ENCODE assay signal across 23 cellular contexts in genomic region chr5:35095366-35095765, GRCh38. TPM values are rescaled to one million over a fixed set of nuclear protein-coding genes. Genes with fewer than 3 reads are reported as not detected.
DNase-seq lines count a peak whose midpoint lies in the region; ATAC-seq, FAIRE-seq and TF ChIP-seq lines count a peak whose summit lies in the region.
"Had no signal": no experiment of that assay in that cellular context is flagged by ENCODE, and none has a peak within 500 bp of the region (broad histone marks: within the 10 kb centered on the region; RNA-seq: fewer than 3 reads in every experiment).

No MANE protein-coding gene starts in this region.

- H2BK15ac ChIP-seq in H9 (ENCODE audit: low read depth, low read length), result no peak overlapping the region

- H3K9me3 ChIP-seq in hepatocyte (ENCODE audit: low read depth) (no peaks in the 10 kb centered on the region), HepG2 (ENCODE audit: low read length) (no peaks in the 10 kb centered on the region), small intestine (ENCODE audit: control insufficient read depth, low read depth) (no peaks in the 10 kb centered on the region), H9 (ENCODE audit: control insufficient read depth, low read depth, low read length) (no peaks in the 10 kb centered on the region)
- H3K9me3 ChIP-seq: BLaER1 had no signal

- DNase-seq in hepatocyte (ENCODE audit: low spot score) (no peak), HepG2 (ENCODE audit: low spot score) (peak; percentile 32), small intestine (peak; percentile 33), NCI-H187 (lab: John Stamatoyannopoulos, UW) (no peak), H9 (no peak)
- no peak for DNase-seq in activated CD8-positive, alpha-beta T cell treated with anti-CD3 and anti-CD28 coated beads, Interleukin-2, amount 10 ng/mL, durations not matched to agents 7 days and 5 days
- DNase-seq: 8988T; CD4-positive, alpha-beta memory T cell; DMS153; DMS79; GDM1; HFFc6 had no signal

- H3K4ac ChIP-seq in H9 (ENCODE audit: low read depth, low read length), result no peak overlapping the region

- H3K9ac ChIP-seq in HepG2 (ENCODE audit: insufficient read depth, low read depth, low read length) (no peak overlapping the region), H9 (ENCODE audit: extremely low read depth, insufficient read length, low read length) (no peak overlapping the region)
- H3K9ac ChIP-seq: BLaER1 had no signal

- FAIRE-seq in HepG2 (lab: Jason Lieb, UNC) (peak; percentile 12), small intestine (lab: Jason Lieb, UNC) (no peak)
- FAIRE-seq: GM12892, GM18507, H54 had no signal

- H3K4me3 Mint-ChIP-seq in activated CD8-positive, alpha-beta T cell treated with anti-CD3 and anti-CD28 coated beads, Interleukin-2, amount 10 ng/mL, durations not matched to agents 7 days and 5 days, result no peak overlapping the region
- no peak overlapping the region for H3K4me3 Mint-ChIP-seq in H9
- H3K4me3 Mint-ChIP-seq: CD14-positive monocyte; CD4-positive, alpha-beta memory T cell; GM23338; HFFc6 had no signal

- TF ChIP-seq EP300 in HepG2 (IDR thresholded peaks at IDR 0.05; ENCODE audit: low read depth in 2 of 2, low read length in 2 of 2) (no peak), HepG2 (CRISPR knock-in tag; IDR thresholded peaks at IDR 0.05; ENCODE audit: borderline replicate concordance) (no peak)

- no peaks in the 10 kb centered on the region for H3K36me3 Mint-ChIP-seq in activated CD8-positive, alpha-beta T cell treated with anti-CD3 and anti-CD28 coated beads, Interleukin-2, amount 10 ng/mL, durations not matched to agents 7 days and 5 days (ENCODE audit: low read depth)
- peaks cover 0 to 2% (median 0%) of the 10 kb centered on the region in 3 experiments; a peak in 1 of 7 replicates for H3K36me3 Mint-ChIP-seq in H9 (ENCODE audit: insufficient read depth in 1 of 3, low read depth in 3 of 3)
- H3K36me3 Mint-ChIP-seq: CD4-positive, alpha-beta memory T cell had no signal

- H2BK20ac ChIP-seq in H9 (ENCODE audit: low read depth, low read length, poor library complexity, severe bottlenecking), result no peak overlapping the region

- no peak overlapping the region for H3K18ac ChIP-seq in H9 (ENCODE audit: insufficient read length, low read depth, low read length)

- ATAC-seq in HepG2, result peak; percentile 80
- ATAC-seq in activated CD8-positive, alpha-beta T cell treated with anti-CD3 and anti-CD28 coated beads, Interleukin-2, amount 10 ng/mL, durations not matched to agents 7 days and 5 days, result no peak
- ATAC-seq: GM23338, HCT116 had no signal

- CTCF ChIA-PET in HepG2 (lab: Yijun Ruan, JAX; ENCODE audit: low intra/inter-chr PET ratio, low total read pairs), result interaction anchor here (1.3 kb wide), 1 partner anchor 88 kb away, joined by 3 read pairs; no protein-coding TSS in a partner anchor
- CTCF ChIA-PET in activated CD8-positive, alpha-beta T cell treated with anti-CD3 and anti-CD28 coated beads, Interleukin-2, amount 10 ng/mL, durations not matched to agents 7 days and 5 days (lab: Charles Lee), result no interaction called here

- no peak overlapping the region for H3K23ac ChIP-seq in H9 (ENCODE audit: insufficient read length, low read depth, low read length)

- H3K23me2 ChIP-seq in H9 (ENCODE audit: insufficient read length, low read depth, low read length, poor library complexity, severe bottlenecking), result no peaks in the 10 kb centered on the region

- no peaks in the 10 kb centered on the region for H3K9me3 Mint-ChIP-seq in activated CD8-positive, alpha-beta T cell treated with anti-CD3 and anti-CD28 coated beads, Interleukin-2, amount 10 ng/mL, durations not matched to agents 7 days and 5 days (ENCODE audit: insufficient read depth)
- peaks cover 0 to 3% of the 10 kb centered on the region in 2 experiments; a peak in 2 of 5 replicates for H3K9me3 Mint-ChIP-seq in H9
- H3K9me3 Mint-ChIP-seq: CD4-positive, alpha-beta memory T cell; GM23338; HFFc6 had no signal

- POLR2A ChIA-PET in HepG2 (lab: Yijun Ruan, JAX), result no interaction called here
- POLR2A ChIA-PET in activated CD8-positive, alpha-beta T cell treated with anti-CD3 and anti-CD28 coated beads, Interleukin-2, amount 10 ng/mL, durations not matched to agents 7 days and 5 days (lab: Charles Lee), result no interaction called here

- H4K91ac ChIP-seq in H9 (ENCODE audit: insufficient read length, low read depth, low read length), result no peak overlapping the region

- H3K27me3 Mint-ChIP-seq in activated CD8-positive, alpha-beta T cell treated with anti-CD3 and anti-CD28 coated beads, Interleukin-2, amount 10 ng/mL, durations not matched to agents 7 days and 5 days (ENCODE audit: low read depth), result no peaks in the 10 kb centered on the region
- no peaks in the 10 kb centered on the region for H3K27me3 Mint-ChIP-seq in H9 (ENCODE audit: low read depth)
- H3K27me3 Mint-ChIP-seq: CD4-positive, alpha-beta memory T cell had no signal

- no peak for TF ChIP-seq RAD21 in HepG2 (CRISPR knock-in tag; IDR thresholded peaks at IDR 0.05)

- H2AK5ac ChIP-seq in H9 (ENCODE audit: insufficient read length, low read length), result no peak overlapping the region

- peaks cover 8% of the 10 kb centered on the region for H3K79me2 ChIP-seq in hepatocyte
- no peaks in the 10 kb centered on the region for H3K79me2 ChIP-seq in HepG2 (ENCODE audit: insufficient read depth, low read length)
- H3K79me2 ChIP-seq in H9 (ENCODE audit: insufficient read depth, low read length), result no peaks in the 10 kb centered on the region

- H4K20me1 ChIP-seq in hepatocyte (ENCODE audit: insufficient read depth, poor library complexity, severe bottlenecking) (no peaks in the 10 kb centered on the region), HepG2 (ENCODE audit: insufficient read depth, low read length) (no peaks in the 10 kb centered on the region), H9 (ENCODE audit: control insufficient read depth, insufficient read depth, insufficient read length) (no peaks in the 10 kb centered on the region)
- H4K20me1 ChIP-seq: BLaER1 had no signal

- H3K14ac ChIP-seq in H9 (ENCODE audit: insufficient read depth, low read length), result no peak overlapping the region

- no peaks in the 10 kb centered on the region for H3K4me1 ChIP-seq in hepatocyte (ENCODE audit: insufficient read depth)
- peaks cover 19% of the 10 kb centered on the region for H3K4me1 ChIP-seq in HepG2 (ENCODE audit: insufficient read depth, low read length)
- peaks cover 0 to 7% of the 10 kb centered on the region in 2 donors for H3K4me1 ChIP-seq in small intestine (ENCODE audit: control insufficient read depth in 2 of 2, insufficient read depth in 1 of 2, low read depth in 1 of 2, low read length in 1 of 2)
- no peaks in the 10 kb centered on the region for H3K4me1 ChIP-seq in H9 (ENCODE audit: insufficient read depth, low read length)

- no peak overlapping the region for H3T11ph ChIP-seq in H9 (ENCODE audit: low read length)

- no peak overlapping the region for H2BK120ac ChIP-seq in H9 (ENCODE audit: low read depth, low read length, poor library complexity, severe bottlenecking)

- no peak for TF ChIP-seq POLR2A in HepG2 (IDR thresholded peaks at IDR 0.05; ENCODE audit: insufficient read depth in 1 of 2, low read depth in 2 of 2, low read length in 2 of 2)

- 77% methylated on average over 3 of the region's 3 CpGs for WGBS in hepatocyte (ENCODE audit: low lambda C conversion rate, missing lambda C conversion rate)
- 82% methylated on average over 3 of the region's 3 CpGs for WGBS in HepG2 (ENCODE audit: low lambda C conversion rate)
- 58 to 82% (median 63%) methylated on average over 3 of the region's 3 CpGs for WGBS in small intestine, 3 donors
- no CpG with 5 or more reads among the region's 3 CpGs for WGBS in H9 (ENCODE audit: extremely low coverage, insufficient read length, low lambda C conversion rate)

- TF ChIP-seq CTCF in 22Rv1 (IDR thresholded peaks at IDR 0.05), result no peak
- TF ChIP-seq CTCF in hepatocyte (IDR thresholded peaks at IDR 0.05; ENCODE audit: poor library complexity), result no peak
- no peak for TF ChIP-seq CTCF in HepG2 (CRISPR knock-in tag; IDR thresholded peaks at IDR 0.05)
- no peak for TF ChIP-seq CTCF in H9 (conservative IDR thresholded peaks at IDR 0.05)

- H3K4me1 Mint-ChIP-seq in activated CD8-positive, alpha-beta T cell treated with anti-CD3 and anti-CD28 coated beads, Interleukin-2, amount 10 ng/mL, durations not matched to agents 7 days and 5 days (ENCODE audit: low read depth), result peaks cover 3% of the 10 kb centered on the region
- H3K4me1 Mint-ChIP-seq in H9, result peaks cover 16 to 18% of the 10 kb centered on the region in 2 experiments
- H3K4me1 Mint-ChIP-seq: CD14-positive monocyte; CD4-positive, alpha-beta memory T cell had no signal

- H3K27ac ChIP-seq in 22Rv1 (peak overlapping the region; percentile 29), hepatocyte (peak overlapping the region; percentile 5), HepG2 (ENCODE audit: extremely low read length, insufficient read depth, low read length) (no peak overlapping the region), small intestine (ENCODE audit: low read depth in 1 of 2, low read length in 1 of 2) (no peak overlapping the region), H9 (ENCODE audit: insufficient read length, low read depth, low read length) (no peak overlapping the region)
- H3K27ac ChIP-seq: BLaER1 had no signal

- H2BK12ac ChIP-seq in H9 (ENCODE audit: insufficient read length, low read depth, low read length), result no peak overlapping the region

- H2AFZ ChIP-seq in hepatocyte (no peak overlapping the region), HepG2 (ENCODE audit: low read length) (no peak overlapping the region), H9 (ENCODE audit: low read length) (no peak overlapping the region)
- H2AFZ ChIP-seq: GM23338 had no signal

- no TSS peak for BruUV-seq in HepG2 (replicated peaks; lab: Mats Ljungman, UMichigan)

- no peak overlapping the region for H3K4me2 ChIP-seq in hepatocyte
- no peak overlapping the region for H3K4me2 ChIP-seq in HepG2 (ENCODE audit: low read depth, low read length)
- no peak overlapping the region for H3K4me2 ChIP-seq in H9 (ENCODE audit: insufficient read depth, insufficient read length, low read length)
- H3K4me2 ChIP-seq: BLaER1, GM23338 had no signal

- H4K5ac ChIP-seq in H9 (ENCODE audit: insufficient read length, low read depth, low read length), result no peak overlapping the region

- H3K56ac ChIP-seq in H9 (ENCODE audit: insufficient read length, low read depth, low read length), result no peak overlapping the region

- H3K36me3 ChIP-seq in hepatocyte (replicated peaks; ENCODE audit: insufficient read depth, low read depth), result no peaks in the 10 kb centered on the region
- no peaks in the 10 kb centered on the region for H3K36me3 ChIP-seq in HepG2 (replicated peaks in 1 of 2; ENCODE audit: control insufficient read depth in 1 of 2, insufficient read depth in 2 of 2, low read length in 2 of 2)
- no peaks in the 10 kb centered on the region for H3K36me3 ChIP-seq in small intestine (ENCODE audit: control insufficient read depth in 2 of 2, insufficient read depth in 2 of 2, low read length in 2 of 2)
- H3K36me3 ChIP-seq: BLaER1 had no signal

- in situ Hi-C loops in HepG2 (cut with HindIII; ENCODE audit: extremely low pct_ligation_motif_present, low pct_unique_long_range_greater_than_20kb), result loop anchor here (10.0 kb wide), 1 partner anchor 499 kb away; no protein-coding TSS in a partner anchor

- no peak overlapping the region for H4K8ac ChIP-seq in H9 (replicated peaks; ENCODE audit: insufficient read length, low read depth, low read length)

- no peaks in the 10 kb centered on the region for H3K27me3 ChIP-seq in hepatocyte
- no peaks in the 10 kb centered on the region for H3K27me3 ChIP-seq in HepG2 (ENCODE audit: control insufficient read depth in 1 of 2, insufficient read depth in 2 of 2, low read length in 2 of 2)
- H3K27me3 ChIP-seq in small intestine (ENCODE audit: control insufficient read depth in 2 of 2, insufficient read depth in 2 of 2, low read length in 2 of 2), result no peaks in the 10 kb centered on the region
- H3K27me3 ChIP-seq in H9 (ENCODE audit: insufficient read depth, low read length), result no peaks in the 10 kb centered on the region
- H3K27me3 ChIP-seq: BLaER1 had no signal

- no peaks in the 10 kb centered on the region for H3K9me2 ChIP-seq in hepatocyte (replicated peaks; ENCODE audit: insufficient read depth)

- no peak overlapping the region for H3K4me3 ChIP-seq in hepatocyte
- no peak overlapping the region for H3K4me3 ChIP-seq in HepG2 (replicated peaks in 1 of 3; ENCODE audit: insufficient read depth in 1 of 3, low read depth in 2 of 3, low read length in 3 of 3)
- no peak overlapping the region for H3K4me3 ChIP-seq in small intestine (ENCODE audit: low read depth in 1 of 2, low read length in 2 of 2)
- H3K4me3 ChIP-seq: BLaER1, GM23338 had no signal

- intact Hi-C loops in HepG2 (cut with micrococcal nuclease; ENCODE audit: unreplicated experiment), result no loop called here

- no peak overlapping the region for H2BK5ac ChIP-seq in H9 (ENCODE audit: insufficient read length, low read length)

- H3K79me1 ChIP-seq in H9 (ENCODE audit: insufficient read depth, low read depth, low read length, poor library complexity, severe bottlenecking), result no peaks in the 10 kb centered on the region

- H3K27ac Mint-ChIP-seq in activated CD8-positive, alpha-beta T cell treated with anti-CD3 and anti-CD28 coated beads, Interleukin-2, amount 10 ng/mL, durations not matched to agents 7 days and 5 days, result no peak overlapping the region
- H3K27ac Mint-ChIP-seq in H9, result no peak overlapping the region
- H3K27ac Mint-ChIP-seq: CD4-positive, alpha-beta memory T cell; GM23338; HFFc6 had no signal

RNA-seq across cellular contexts. Expression of gene AGXT2, which starts 47.6 kb away (rescaled TPM):
- total RNA-seq in hepatocyte (8.0 and 8.1 TPM in 2 replicates), HepG2 (2016; rRNA removed; fragmentation: Illumina TruSeq; extraction: Trizol) (0.13 TPM in 1 of 2 replicates, not detected in the other), H9 (2021) (not detected in 2 replicates)
- polyA plus RNA-seq in hepatocyte (5.9 and 10.6 TPM in 2 replicates), HepG2 (2011; rRNA removed) (0.04 and 0.05 TPM in 2 replicates), small intestine (1 to 10 TPM in 1 of 3 donors, under 1 TPM in 2; 0.31 to 1.1 (median 0.81) TPM)
- not detected in 2 replicates for total RNA-seq in HepG2 (2016; cell fraction: cytosol; rRNA removed; fragmentation: Illumina TruSeq; extraction: Trizol; ENCODE audit: low read depth)
- total RNA-seq in HepG2 (2016; cell fraction: insoluble cytoplasmic fraction; rRNA removed; fragmentation: Illumina TruSeq; extraction: Trizol), result 0.19 TPM in 1 of 2 replicates, not detected in the other
- total RNA-seq in HepG2 (2016; cell fraction: membrane; rRNA removed; fragmentation: Illumina TruSeq; extraction: Trizol), result not detected in 2 replicates
- total RNA-seq in HepG2 (2016; cell fraction: nucleus; rRNA removed; fragmentation: Illumina TruSeq; extraction: Trizol), result not detected in 2 replicates
- not detected in 2 replicates for polyA plus RNA-seq in HepG2 (2011; cell fraction: cytosol; rRNA removed)
- polyA plus RNA-seq in HepG2 (2011; cell fraction: nucleus; rRNA removed), result not detected in 2 replicates
- polyA plus RNA-seq in HepG2 (2012), result 0.19 TPM in 1 of 2 replicates, not detected in the other
- not detected in 2 replicates for polyA plus RNA-seq in HepG2 (2016; cell fraction: cytosol; fragmentation: Illumina TruSeq; extraction: Trizol; ENCODE audit: low read depth)
- 0.14 and 0.30 TPM in 2 replicates for polyA plus RNA-seq in HepG2 (2016; cell fraction: insoluble cytoplasmic fraction; fragmentation: Illumina TruSeq; extraction: Trizol; ENCODE audit: low read depth)
- polyA plus RNA-seq in HepG2 (2016; cell fraction: membrane; fragmentation: Illumina TruSeq; extraction: Trizol; ENCODE audit: low read depth), result not detected in 2 replicates
- not detected in 2 replicates for polyA plus RNA-seq in HepG2 (2016; cell fraction: nucleus; fragmentation: Illumina TruSeq; extraction: Trizol; ENCODE audit: insufficient read depth, low read depth)
- 0.08 TPM in 1 of 2 replicates, not detected in the other for polyA minus RNA-seq in HepG2 (2011; rRNA and poly(A)+ RNA removed; ENCODE audit: low replicate concordance)
- not detected in 2 replicates for polyA minus RNA-seq in HepG2 (2011; cell fraction: cytosol; rRNA and poly(A)+ RNA removed)
- not detected in 2 replicates for polyA minus RNA-seq in HepG2 (2011; cell fraction: nucleus; rRNA and poly(A)+ RNA removed)
- not detected for total RNA-seq in activated CD8-positive, alpha-beta T cell treated with anti-CD3 and anti-CD28 coated beads, Interleukin-2, amount 10 ng/mL, durations not matched to agents 7 days and 5 days
- total RNA-seq: A673; CD4-positive, alpha-beta memory T cell; Daoy; GM23338; HFFc6 had no signal
- polyA plus RNA-seq: AG04450; CD14-positive monocyte; CD4-positive, alpha-beta memory T cell; GM23338 had no signal

Comparison
In these comparisons a context has a peak if more than half of its experiments do, and no peak if none do; other contexts are left out.
1. H3K27ac ChIP-seq: peak in 22Rv1 (single experiment) and hepatocyte (single experiment); none in HepG2 (single experiment), small intestine (0 of 2) and H9 (single experiment).
2. DNase-seq: peak in HepG2 (single experiment) and small intestine (single experiment); none in hepatocyte (single experiment), NCI-H187 (0 of 2), activated CD8-positive, alpha-beta T cell treated with anti-CD3 and anti-CD28 coated beads, Interleukin-2, amount 10 ng/mL, durations not matched to agents 7 days and 5 days (single experiment) and H9 (single experiment).